9 cellular contexts compared by ENCODE assay signal in the genomic region with DNA sequence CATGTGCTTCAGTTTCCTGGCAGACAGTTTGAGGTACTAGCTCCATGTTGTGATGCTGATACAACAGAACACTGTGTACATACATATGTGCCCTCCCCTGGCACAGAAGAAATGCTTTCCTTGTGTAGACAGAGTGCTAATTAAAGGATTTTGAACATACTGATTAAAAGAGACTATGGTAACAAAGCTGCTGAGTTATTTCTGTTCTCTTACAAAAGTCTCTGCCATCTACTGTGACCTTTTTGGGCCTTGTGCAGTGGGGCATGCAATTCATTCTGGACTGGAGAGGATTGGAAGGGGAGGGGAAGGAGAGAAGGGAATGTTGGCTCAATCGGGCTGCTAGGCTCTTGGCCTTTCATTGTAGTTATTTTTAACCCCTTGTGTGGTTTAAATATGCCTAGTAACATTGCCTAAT. TPM values are rescaled to one million over a fixed set of nuclear protein-coding genes. Genes with fewer than 3 reads are reported as not detected.
DNase-seq lines count a peak whose midpoint lies in the region; ATAC-seq and TF ChIP-seq lines count a peak whose summit lies in the region.
"Had no signal": no experiment of that assay in that cellular context is flagged by ENCODE, and none has a peak within 500 bp of the region (broad histone marks: within the 10 kb centered on the region; RNA-seq: fewer than 3 reads in every experiment).

No MANE protein-coding gene starts in this region.

- TF ChIP-seq POLR2A in uterus (IDR thresholded peaks at IDR 0.05), result no peak

- no peak overlapping the region for H2BK15ac ChIP-seq in mesenchymal stem cell (ENCODE audit: low read depth, poor library complexity, severe bottlenecking)

- no peak overlapping the region for H3K18ac ChIP-seq in mesenchymal stem cell (ENCODE audit: low read depth in 1 of 2, low read length in 2 of 2)

- H3K14ac ChIP-seq in mesenchymal stem cell (ENCODE audit: low read length in 2 of 2), result no peak overlapping the region

- H2AFZ ChIP-seq in mesenchymal stem cell (ENCODE audit: low read depth, low read length), result no peak overlapping the region

- H2AK5ac ChIP-seq in mesenchymal stem cell (ENCODE audit: low read length, severe bottlenecking), result no peak overlapping the region

- no CpG with 5 or more reads among the region's 1 CpG for WGBS in mesenchymal stem cell

- peaks cover 1% of the 10 kb centered on the region for H3K4me1 ChIP-seq in mesenchymal stem cell (ENCODE audit: control insufficient read depth, insufficient read depth, low read depth, low read length)
- peaks cover 0 to 5% of the 10 kb centered on the region in 2 donors for H3K4me1 ChIP-seq in uterus

- peak overlapping the region; percentile 78 for H3K27ac Mint-ChIP-seq in chondrocyte (ENCODE audit: unreplicated experiment)

- H3K27me3 Mint-ChIP-seq in chondrocyte (ENCODE audit: low read depth), result no peaks in the 10 kb centered on the region

- peak; percentile 0 for DNase-seq in NCI-H1105 treated with DMSO at 0.1 percent for 48 hours (lab: John Stamatoyannopoulos, UW)
- DNase-seq in NCI-H1105 (lab: John Stamatoyannopoulos, UW), result no peak
- no peak for DNase-seq in chondrocyte (ENCODE audit: low spot score)
- peak; percentile 43 for DNase-seq in mesenchymal stem cell
- no peak for DNase-seq in uterus
- DNase-seq in DMS79 treated with DMSO at 0.1 percent for 48 hours (lab: John Stamatoyannopoulos, UW), result no peak
- DNase-seq: NCI-H748 treated with DMSO at 0.1 percent for 48 hours had no signal

- H2BK5ac ChIP-seq in mesenchymal stem cell (ENCODE audit: low read depth, low read length, poor library complexity, severe bottlenecking), result no peak overlapping the region

- intact Hi-C loops in uterus (cut with DNase I; ENCODE audit: low total_unique reads), result no loop called here

- peak overlapping the region; percentile 51 for H3K4me3 Mint-ChIP-seq in chondrocyte (ENCODE audit: unreplicated experiment)

- no peak overlapping the region for H4K8ac ChIP-seq in mesenchymal stem cell (ENCODE audit: low read length)

- H3K9me3 ChIP-seq in mesenchymal stem cell (ENCODE audit: control insufficient read depth, low read length), result no peaks in the 10 kb centered on the region
- H3K9me3 ChIP-seq in uterus, result no peaks in the 10 kb centered on the region

- peak overlapping the region; percentile 18 for H3K9ac ChIP-seq in mesenchymal stem cell (ENCODE audit: low read length)

- H3K27ac ChIP-seq in mesenchymal stem cell (ENCODE audit: low read length, poor library complexity, severe bottlenecking) (peak overlapping the region; percentile 58), uterus (peak overlapping the region; percentile 26 to 66)

- H3K4ac ChIP-seq in mesenchymal stem cell (ENCODE audit: low read depth in 1 of 2, low read length in 2 of 2), result no peak overlapping the region

- no peak overlapping the region for H3K23ac ChIP-seq in mesenchymal stem cell (ENCODE audit: low read length in 2 of 2)

- no peak for ATAC-seq in GM18517 (IDR thresholded peaks at IDR 0.05; ENCODE audit: unreplicated experiment)
- ATAC-seq in HG02798 (IDR thresholded peaks at IDR 0.05; ENCODE audit: poor library complexity, unreplicated experiment), result no peak

- H2BK120ac ChIP-seq in mesenchymal stem cell (ENCODE audit: low read depth, low read length), result no peak overlapping the region

- peaks cover 3 to 19% of the 10 kb centered on the region in 2 experiments for H3K36me3 ChIP-seq in mesenchymal stem cell (ENCODE audit: control insufficient read depth in 1 of 2, insufficient read depth in 2 of 2, low read depth in 1 of 2, low read length in 2 of 2)
- no peaks in the 10 kb centered on the region for H3K36me3 ChIP-seq in uterus

- no peaks in the 10 kb centered on the region for H3K9me3 Mint-ChIP-seq in chondrocyte (ENCODE audit: low read depth)

- H3K4me2 ChIP-seq in mesenchymal stem cell (ENCODE audit: low read length, poor library complexity, severe bottlenecking), result peak overlapping the region; percentile 60

- H2BK12ac ChIP-seq in mesenchymal stem cell (ENCODE audit: low read length in 2 of 2), result no peak overlapping the region

- peaks cover 83% of the 10 kb centered on the region for H3K4me1 Mint-ChIP-seq in chondrocyte (ENCODE audit: low read depth)

- H3K27me3 ChIP-seq in mesenchymal stem cell (ENCODE audit: control insufficient read depth in 1 of 2, insufficient read depth in 1 of 2, low read length in 2 of 2), result no peaks in the 10 kb centered on the region
- H3K27me3 ChIP-seq in uterus, result no peaks in the 10 kb centered on the region

- TF ChIP-seq CTCF in chondrocyte (IDR thresholded peaks at IDR 0.05), result no peak
- TF ChIP-seq CTCF in uterus (IDR thresholded peaks at IDR 0.05), result no peak

- H3K79me1 ChIP-seq in mesenchymal stem cell (replicated peaks; ENCODE audit: low read length, poor library complexity, severe bottlenecking), result peaks cover 4% of the 10 kb centered on the region

- H3K4me3 ChIP-seq in mesenchymal stem cell (ENCODE audit: insufficient read depth in 1 of 2, low read depth in 1 of 2, low read length in 2 of 2), result no peak overlapping the region
- H3K4me3 ChIP-seq in uterus, result peak overlapping the region in 1 of 2 donors; percentile 19

- H3K36me3 Mint-ChIP-seq in chondrocyte (ENCODE audit: low read depth), result peaks cover 16% of the 10 kb centered on the region

- H4K91ac ChIP-seq in mesenchymal stem cell (ENCODE audit: low read length), result no peak overlapping the region

RNA-seq across cellular contexts. Expression of a gene that starts 6.0 kb away (rescaled TPM):
- total RNA-seq in chondrocyte (268 to 329 TPM (median 317 TPM) in 3 replicates), uterus (100 to 1,000 TPM in 3 of 4 donors, 10 to 100 TPM in 1; 90.8 to 571 (median 351) TPM)
- polyA plus RNA-seq in mesenchymal stem cell (2013, experiment 1 of 2), result 93.5 TPM
- polyA plus RNA-seq in mesenchymal stem cell (2013, experiment 2 of 2), result 92.0 TPM

Comparison
In these comparisons a context has a peak if more than half of its experiments do, and no peak if none do; other contexts are left out.
1. DNase-seq: peak in NCI-H1105 treated with DMSO at 0.1 percent for 48 hours (single experiment) and mesenchymal stem cell (single experiment); none in NCI-H1105 (single experiment), chondrocyte (single experiment), uterus (0 of 2) and DMS79 treated with DMSO at 0.1 percent for 48 hours (single experiment).